In genomic region chr19:48619692-48620565, GRCh38 we compare ENCODE assay signal across 1 cellular context.
TF ChIP-seq lines count a peak whose summit lies in the region.

No MANE protein-coding gene starts in this region.

TF ChIP-seq in HepG2, 621 proteins besides CTCF, POLR2A, EP300 and RAD21 (continued from another document and continues in another):
- TF ChIP-seq MYPOP (CRISPR knock-in tag; IDR thresholded peaks at IDR 0.05) (no peak), ZNF343 (CRISPR knock-in tag; IDR thresholded peaks at IDR 0.05) (no peak), HMGXB3 (CRISPR knock-in tag; IDR thresholded peaks at IDR 0.05; ENCODE audit: borderline replicate concordance) (no peak), PCBP1 (IDR thresholded peaks at IDR 0.05; ENCODE audit: borderline replicate concordance, low read depth, low read length) (no peak), CHD4 (IDR thresholded peaks at IDR 0.05; ENCODE audit: borderline replicate concordance, low read length) (peak; percentile 99), EHMT2 (IDR thresholded peaks at IDR 0.05; ENCODE audit: borderline replicate concordance, low read depth, low read length) (no peak), RFXAP (CRISPR knock-in tag; IDR thresholded peaks at IDR 0.05; ENCODE audit: borderline replicate concordance) (no peak), SMAD9 (CRISPR knock-in tag; IDR thresholded peaks at IDR 0.05) (no peak), ZNF180 (CRISPR knock-in tag; IDR thresholded peaks at IDR 0.05; ENCODE audit: borderline replicate concordance, low read depth) (no peak), ZFP37 (CRISPR knock-in tag; IDR thresholded peaks at IDR 0.05; ENCODE audit: borderline replicate concordance) (no peak), ZBTB37 (CRISPR knock-in tag; IDR thresholded peaks at IDR 0.05) (no peak), MTERF4 (CRISPR knock-in tag; IDR thresholded peaks at IDR 0.05) (peak; percentile 8; the same call in 1 of the 2 replicates), ZNF224 (CRISPR knock-in tag; IDR thresholded peaks at IDR 0.05) (0 out of 2 replicates have a peak, but pooled peaks have one; percentile 12), ZNF414 (CRISPR knock-in tag; IDR thresholded peaks at IDR 0.05) (no peak), ZNF276 (CRISPR knock-in tag; IDR thresholded peaks at IDR 0.05; ENCODE audit: low read depth) (peak; percentile 56; the same call in 1 of the 2 replicates), NR2F1 (CRISPR knock-in tag; IDR thresholded peaks at IDR 0.05) (peak in 1 of 2 experiments; percentile 51; a peak in 1 of 4 replicates), KDM4B (CRISPR knock-in tag; IDR thresholded peaks at IDR 0.05) (no peak), GABPA (IDR thresholded peaks at IDR 0.05; ENCODE audit: low read depth, low read length) (no peak), GABPA (CRISPR knock-in tag; IDR thresholded peaks at IDR 0.05; ENCODE audit: low read depth) (no peak), HMGXB4 (CRISPR knock-in tag; IDR thresholded peaks at IDR 0.05; ENCODE audit: borderline replicate concordance in 1 of 2, low read depth in 1 of 2) (no peak), ARID4A (CRISPR knock-in tag; IDR thresholded peaks at IDR 0.05; ENCODE audit: borderline replicate concordance) (no peak), AHDC1 (CRISPR knock-in tag; IDR thresholded peaks at IDR 0.05; ENCODE audit: borderline replicate concordance) (no peak), ZNF17 (CRISPR knock-in tag; IDR thresholded peaks at IDR 0.05) (no peak), ZNF713 (CRISPR knock-in tag; IDR thresholded peaks at IDR 0.05) (no peak), TBL1XR1 (IDR thresholded peaks at IDR 0.05; ENCODE audit: borderline replicate concordance, low read length, partially characterized antibody) (no peak), CSRNP1 (CRISPR knock-in tag; IDR thresholded peaks at IDR 0.05) (peak; percentile 19; the same call in 1 of the 2 replicates), ZMYM3 (CRISPR knock-in tag; IDR thresholded peaks at IDR 0.05) (peak; percentile 100)
